ENCODE assay signal across 8 cellular contexts in the genomic region with DNA sequence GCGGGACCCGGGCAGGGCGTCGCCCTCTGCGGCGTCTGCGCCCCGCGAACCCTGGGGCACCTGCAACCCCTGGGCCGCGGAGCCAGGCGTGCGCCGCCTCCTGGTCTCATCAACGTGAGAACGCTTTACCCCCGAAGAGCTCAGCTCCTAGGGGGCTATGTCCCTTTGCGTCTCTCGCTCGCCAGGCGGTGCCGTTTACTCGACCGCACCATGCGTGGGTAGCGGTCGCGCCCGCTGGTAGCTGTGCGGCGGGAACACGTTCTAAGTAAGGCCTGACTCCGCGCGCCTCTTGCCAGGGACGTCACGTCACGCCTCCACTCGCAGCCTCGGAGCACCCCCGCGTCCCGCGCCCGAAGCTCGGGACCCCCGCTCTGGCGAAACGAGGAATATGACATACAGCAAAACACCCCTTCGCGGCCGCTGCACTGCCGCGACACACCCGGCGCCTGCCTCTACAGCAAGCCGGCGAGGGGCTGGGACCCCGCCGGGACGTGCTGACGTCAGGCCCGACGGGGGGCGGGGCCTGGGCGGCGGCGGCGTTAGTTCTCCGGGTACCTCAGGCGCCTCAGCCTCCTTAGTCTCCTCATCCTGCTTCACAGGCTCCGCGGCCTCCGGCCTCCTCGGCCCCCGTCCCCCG. TPM values are rescaled to one million over a fixed set of nuclear protein-coding genes. Genes with fewer than 3 reads are reported as not detected.
DNase-seq lines count a peak whose midpoint lies in the region; ATAC-seq and TF ChIP-seq lines count a peak whose summit lies in the region.

A gene with protein sequence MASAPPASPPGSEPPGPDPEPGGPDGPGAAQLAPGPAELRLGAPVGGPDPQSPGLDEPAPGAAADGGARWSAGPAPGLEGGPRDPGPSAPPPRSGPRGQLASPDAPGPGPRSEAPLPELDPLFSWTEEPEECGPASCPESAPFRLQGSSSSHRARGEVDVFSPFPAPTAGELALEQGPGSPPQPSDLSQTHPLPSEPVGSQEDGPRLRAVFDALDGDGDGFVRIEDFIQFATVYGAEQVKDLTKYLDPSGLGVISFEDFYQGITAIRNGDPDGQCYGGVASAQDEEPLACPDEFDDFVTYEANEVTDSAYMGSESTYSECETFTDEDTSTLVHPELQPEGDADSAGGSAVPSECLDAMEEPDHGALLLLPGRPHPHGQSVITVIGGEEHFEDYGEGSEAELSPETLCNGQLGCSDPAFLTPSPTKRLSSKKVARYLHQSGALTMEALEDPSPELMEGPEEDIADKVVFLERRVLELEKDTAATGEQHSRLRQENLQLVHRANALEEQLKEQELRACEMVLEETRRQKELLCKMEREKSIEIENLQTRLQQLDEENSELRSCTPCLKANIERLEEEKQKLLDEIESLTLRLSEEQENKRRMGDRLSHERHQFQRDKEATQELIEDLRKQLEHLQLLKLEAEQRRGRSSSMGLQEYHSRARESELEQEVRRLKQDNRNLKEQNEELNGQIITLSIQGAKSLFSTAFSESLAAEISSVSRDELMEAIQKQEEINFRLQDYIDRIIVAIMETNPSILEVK (plus strand): TSS at position 568 of the 637 bp plus-strand sequence. CDS start 358 bp downstream, outside the sequence.

- H3K4me3 ChIP-seq in right atrium auricular region (peak within 1 kb of the TSS; percentile 71 to 73), rectal smooth muscle tissue (ENCODE audit: low read length) (peak within 1 kb of the TSS; percentile 77), vagina (peak within 1 kb of the TSS; percentile 41 to 58)

- intact Hi-C loops in vagina (cut with DNase I): no loop called here

- H3K4me1 Mint-ChIP-seq in T-helper 17 cell: peaks cover 24% of the 10 kb centered on the region

- H3K9ac ChIP-seq in rectal smooth muscle tissue (ENCODE audit: low read length): peak within 1 kb of the TSS; percentile 57

- H3K4me1 ChIP-seq in right atrium auricular region (peaks cover 0 to 39% of the 10 kb centered on the region in 2 donors), rectal smooth muscle tissue (ENCODE audit: control insufficient read depth, insufficient read depth, low read length) (peaks cover 5% of the 10 kb centered on the region), vagina (peaks cover 42% of the 10 kb centered on the region)

- peak; percentile 43 for TF ChIP-seq CTCF in GM12872 (IDR thresholded peaks at IDR 0.05; ENCODE audit: insufficient read depth, low read depth, low read length)
- peak in 1 of 2 donors; percentile 48 for TF ChIP-seq CTCF in right atrium auricular region (IDR thresholded peaks at IDR 0.05)
- TF ChIP-seq CTCF in vagina (IDR thresholded peaks at IDR 0.05): peak in 1 of 3 experiments; percentile 17

- peak; percentile 49 for DNase-seq in NCI-H128 (lab: John Stamatoyannopoulos, UW; ENCODE audit: unreplicated experiment)
- DNase-seq in T-helper 17 cell: peak; percentile 72 to 79 (median 76)
- peak in 55 of 56 donors; percentile 21 to 94 (median 78) for DNase-seq in amygdala (lab: John Stamatoyannopoulos, UW)
- peak; percentile 87 for DNase-seq in right atrium auricular region (ENCODE audit: low spot score)
- DNase-seq in vagina (ENCODE audit: extremely low spot score in 2 of 2): no peak

- TF ChIP-seq POLR2A in vagina (IDR thresholded peaks at IDR 0.05): peak in 1 of 2 donors; percentile 90

- H3K9me3 ChIP-seq in T-helper 17 cell (ENCODE audit: control insufficient read depth, low read length, poor library complexity, severe bottlenecking) (no peaks in the 10 kb centered on the region), right atrium auricular region (no peaks in the 10 kb centered on the region), vagina (no peaks in the 10 kb centered on the region)

- H3K27me3 ChIP-seq in right atrium auricular region: no peaks in the 10 kb centered on the region
- peaks cover 2% of the 10 kb centered on the region for H3K27me3 ChIP-seq in rectal smooth muscle tissue (ENCODE audit: control insufficient read depth, insufficient read depth, low read length)
- H3K27me3 ChIP-seq in vagina: no peaks in the 10 kb centered on the region

- H3K4me3 Mint-ChIP-seq in T-helper 17 cell: peak within 1 kb of the TSS; percentile 88

- peak; percentile 85 for ATAC-seq in HG02610 (IDR thresholded peaks at IDR 0.05; ENCODE audit: unreplicated experiment)
- peak; percentile 94 for ATAC-seq in T-helper 17 cell

- no peaks in the 10 kb centered on the region for H3K27me3 Mint-ChIP-seq in T-helper 17 cell

- peak within 1 kb of the TSS; percentile 49 for H3K27ac Mint-ChIP-seq in T-helper 17 cell

- no peaks in the 10 kb centered on the region for H3K36me3 Mint-ChIP-seq in T-helper 17 cell (ENCODE audit: low read depth)

- no peaks in the 10 kb centered on the region for H3K36me3 ChIP-seq in right atrium auricular region
- H3K36me3 ChIP-seq in rectal smooth muscle tissue (ENCODE audit: control insufficient read depth, insufficient read depth, low read length): no peaks in the 10 kb centered on the region
- no peaks in the 10 kb centered on the region for H3K36me3 ChIP-seq in vagina

- peak within 1 kb of the TSS; percentile 95 to 96 for H3K27ac ChIP-seq in right atrium auricular region
- H3K27ac ChIP-seq in rectal smooth muscle tissue (ENCODE audit: low read depth, low read length): peak within 1 kb of the TSS; percentile 97
- peak within 1 kb of the TSS; percentile 90 for H3K27ac ChIP-seq in vagina

RNA-seq across cellular contexts. Expression of the gene that starts here (rescaled TPM):
- total RNA-seq in T-helper 17 cell (10 to 100 TPM; 39.9 to 45.1 TPM), right atrium auricular region (10 to 100 TPM; 19.9 to 43.8 TPM), vagina (36.6 TPM)

Comparison
In these comparisons a context has a peak if more than half of its experiments do, and no peak if none do; other contexts are left out.
1. DNase-seq: peak in NCI-H128 (single experiment), T-helper 17 cell (3 of 3), amygdala (55 of 56) and right atrium auricular region (single experiment); none in vagina (0 of 2).
2. Peak in every context shown above with its lines, with median percentiles within 50 percentile points of each other: H3K27ac ChIP-seq and H3K4me3 ChIP-seq.